Comparison of ENCODE assay signal across 14 cellular contexts in genomic region chr5:7794823-7795222, GRCh38. TPM values are rescaled to one million over a fixed set of nuclear protein-coding genes. Genes with fewer than 3 reads are reported as not detected.
DNase-seq lines count a peak whose midpoint lies in the region; ATAC-seq, FAIRE-seq and TF ChIP-seq lines count a peak whose summit lies in the region.
"Had no signal": no experiment of that assay in that cellular context is flagged by ENCODE, and none has a peak within 500 bp of the region (broad histone marks: within the 10 kb centered on the region; RNA-seq: fewer than 3 reads in every experiment).

No MANE protein-coding gene starts in this region.

- DNase-seq in kidney tubule cell (ENCODE audit: low spot score): no peak
- DNase-seq in vagina (ENCODE audit: extremely low spot score in 2 of 2): no peak
- no peak for DNase-seq in small intestine
- DNase-seq in SKM-1 treated with dmso at 0.1 percent for 144 hours (lab: John Stamatoyannopoulos, UW; ENCODE audit: unreplicated experiment): no peak
- DNase-seq: aorta, DMS 273 treated with DMSO at 0.1 percent for 48 hours, NCI-H2029, uterus had no signal

- H3K36me3 ChIP-seq in BLaER1 treated with 17β-estradiol and CSF1 and Interleukin-3, amounts not matched to agents 10 nM and 100 nM: no peaks in the 10 kb centered on the region
- H3K36me3 ChIP-seq in vagina: no peaks in the 10 kb centered on the region
- H3K36me3 ChIP-seq in small intestine (ENCODE audit: control insufficient read depth in 2 of 2, insufficient read depth in 2 of 2, low read length in 2 of 2): no peaks in the 10 kb centered on the region
- H3K36me3 ChIP-seq: uterus had no signal

- H3K27ac ChIP-seq in BLaER1 treated with 17β-estradiol and CSF1 and Interleukin-3, amounts not matched to agents 10 nM and 100 nM: no peak overlapping the region
- H3K27ac ChIP-seq in vagina: no peak overlapping the region
- H3K27ac ChIP-seq in small intestine (ENCODE audit: low read depth in 1 of 2, low read length in 1 of 2): no peak overlapping the region
- H3K27ac ChIP-seq: uterus had no signal

- ATAC-seq in GM19395 (IDR thresholded peaks at IDR 0.05; ENCODE audit: unreplicated experiment) (peak; percentile 51), HG02678 (IDR thresholded peaks at IDR 0.05; ENCODE audit: unreplicated experiment) (peak; percentile 54), HG03439 (IDR thresholded peaks at IDR 0.05; ENCODE audit: unreplicated experiment) (peak; percentile 30)

- H3K4me3 ChIP-seq in BLaER1 treated with 17β-estradiol and CSF1 and Interleukin-3, amounts not matched to agents 10 nM and 100 nM: no peak overlapping the region
- H3K4me3 ChIP-seq in vagina: no peak overlapping the region
- no peak overlapping the region for H3K4me3 ChIP-seq in small intestine (ENCODE audit: low read depth in 1 of 2, low read length in 2 of 2)
- H3K4me3 ChIP-seq: uterus had no signal

- intact Hi-C loops in vagina (cut with DNase I): no loop called here

- H3K9ac ChIP-seq in BLaER1 treated with 17β-estradiol and CSF1 and Interleukin-3, amounts not matched to agents 10 nM and 100 nM: no peak overlapping the region

- peaks cover 0 to 18% (median 14%) of the 10 kb centered on the region in 10 experiments; a peak in 13 of 20 replicates for H3K4me1 ChIP-seq in BLaER1 treated with 17β-estradiol and CSF1 and Interleukin-3, amounts not matched to agents 10 nM and 100 nM
- H3K4me1 ChIP-seq in vagina (no peaks in the 10 kb centered on the region), small intestine (ENCODE audit: control insufficient read depth in 2 of 2, insufficient read depth in 1 of 2, low read depth in 1 of 2, low read length in 1 of 2) (no peaks in the 10 kb centered on the region)
- H3K4me1 ChIP-seq: uterus had no signal

- H3K27me3 ChIP-seq in BLaER1 treated with 17β-estradiol and CSF1 and Interleukin-3, amounts not matched to agents 10 nM and 100 nM: no peaks in the 10 kb centered on the region
- H3K27me3 ChIP-seq in vagina (no peaks in the 10 kb centered on the region), small intestine (ENCODE audit: control insufficient read depth in 2 of 2, insufficient read depth in 2 of 2, low read length in 2 of 2) (no peaks in the 10 kb centered on the region)
- H3K27me3 ChIP-seq: uterus had no signal

- H3K9me3 ChIP-seq in BLaER1 treated with 17β-estradiol and CSF1 and Interleukin-3, amounts not matched to agents 10 nM and 100 nM (replicated peaks in 1 of 11): no peaks in the 10 kb centered on the region
- no peaks in the 10 kb centered on the region for H3K9me3 ChIP-seq in vagina
- H3K9me3 ChIP-seq in small intestine (ENCODE audit: control insufficient read depth, low read depth): no peaks in the 10 kb centered on the region
- H3K9me3 ChIP-seq: uterus had no signal

- WGBS in small intestine, 3 donors: 48 to 73% (median 64%) methylated on average over 1 of the region's 1 CpG

- no peak for TF ChIP-seq POLR2A in vagina (IDR thresholded peaks at IDR 0.05)

- H3K4me2 ChIP-seq in BLaER1 treated with 17β-estradiol and CSF1 and Interleukin-3, amounts not matched to agents 10 nM and 100 nM: peak overlapping the region in 8 of 11 experiments; percentile 43 to 80 (median 64); a peak in 16 of 22 replicates

- no peaks in the 10 kb centered on the region for H4K20me1 ChIP-seq in BLaER1 treated with 17β-estradiol and CSF1 and Interleukin-3, amounts not matched to agents 10 nM and 100 nM

- no peak for TF ChIP-seq CTCF in vagina (IDR thresholded peaks at IDR 0.05)

- no peak for FAIRE-seq in small intestine (lab: Jason Lieb, UNC)
- FAIRE-seq: A204.1, endometrium had no signal

RNA-seq across cellular contexts. Expression of gene CFAP90, which starts 56.1 kb away (rescaled TPM):
- total RNA-seq in vagina: 2.5 TPM
- under 1 TPM in 1 of 3 donors, not detected in 2; 0.16 TPM for polyA plus RNA-seq in small intestine
